8 cellular contexts compared by ENCODE assay signal in the genomic region with DNA sequence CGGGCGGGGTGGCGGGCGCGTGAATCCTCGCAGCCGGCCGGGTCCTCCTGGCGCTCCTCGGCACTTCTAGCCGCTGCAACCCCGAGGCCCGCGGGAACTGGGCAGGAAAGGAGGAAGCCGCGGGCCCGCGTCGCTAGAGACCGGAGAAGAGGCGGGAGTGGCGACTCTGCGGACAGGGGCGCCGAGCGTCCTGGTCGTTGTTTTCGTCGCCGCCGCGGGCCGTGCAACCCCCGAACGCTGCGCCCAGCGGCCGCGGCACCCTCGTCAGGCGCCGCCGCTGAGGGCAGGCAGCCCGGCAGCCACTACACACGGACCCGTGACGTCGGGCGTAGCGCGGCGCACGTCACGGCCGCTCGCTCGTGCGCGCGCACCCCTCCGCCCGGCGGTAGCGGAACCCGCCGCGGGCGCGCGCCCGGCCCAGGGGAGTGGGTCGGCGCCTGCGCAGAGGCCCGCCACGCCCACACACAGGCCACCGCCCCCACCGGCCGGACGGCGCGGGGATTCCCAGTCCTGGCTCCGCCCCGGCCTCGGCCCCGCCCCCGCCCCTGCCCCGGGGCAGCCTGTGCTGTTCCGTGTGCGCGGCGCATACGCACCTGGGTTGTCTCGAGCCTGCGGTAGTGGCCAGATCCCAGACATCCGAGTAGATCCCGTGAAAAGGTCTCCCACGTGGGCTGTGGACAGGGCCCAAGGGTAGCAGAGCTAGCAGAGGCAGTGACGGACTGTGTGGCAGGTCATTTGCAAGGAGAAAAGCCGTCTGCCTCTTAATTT. TPM values are rescaled to one million over a fixed set of nuclear protein-coding genes. Genes with fewer than 3 reads are reported as not detected.
DNase-seq lines count a peak whose midpoint lies in the region; ATAC-seq and TF ChIP-seq lines count a peak whose summit lies in the region.

A gene with protein sequence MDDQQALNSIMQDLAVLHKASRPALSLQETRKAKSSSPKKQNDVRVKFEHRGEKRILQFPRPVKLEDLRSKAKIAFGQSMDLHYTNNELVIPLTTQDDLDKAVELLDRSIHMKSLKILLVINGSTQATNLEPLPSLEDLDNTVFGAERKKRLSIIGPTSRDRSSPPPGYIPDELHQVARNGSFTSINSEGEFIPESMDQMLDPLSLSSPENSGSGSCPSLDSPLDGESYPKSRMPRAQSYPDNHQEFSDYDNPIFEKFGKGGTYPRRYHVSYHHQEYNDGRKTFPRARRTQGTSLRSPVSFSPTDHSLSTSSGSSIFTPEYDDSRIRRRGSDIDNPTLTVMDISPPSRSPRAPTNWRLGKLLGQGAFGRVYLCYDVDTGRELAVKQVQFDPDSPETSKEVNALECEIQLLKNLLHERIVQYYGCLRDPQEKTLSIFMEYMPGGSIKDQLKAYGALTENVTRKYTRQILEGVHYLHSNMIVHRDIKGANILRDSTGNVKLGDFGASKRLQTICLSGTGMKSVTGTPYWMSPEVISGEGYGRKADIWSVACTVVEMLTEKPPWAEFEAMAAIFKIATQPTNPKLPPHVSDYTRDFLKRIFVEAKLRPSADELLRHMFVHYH (minus strand): TSS at position 321 of the 768 bp plus-strand sequence. CDS start 44,846 bp downstream, outside the sequence.

- 0 out of 2 replicates have a peak, but pooled peaks cover 4% of the 10 kb centered on the region for H4K20me1 ChIP-seq in MM.1S (ENCODE audit: insufficient read depth, low read length)

- H3K9ac ChIP-seq in MM.1S (ENCODE audit: low read length), result peak within 1 kb of the TSS; percentile 99

- H3K79me2 ChIP-seq in MM.1S (ENCODE audit: low read length), result peaks cover 41% of the 10 kb centered on the region

- peak within 1 kb of the TSS; percentile 99 for H3K27ac ChIP-seq in MM.1S (ENCODE audit: low read length)
- H3K27ac ChIP-seq in SJSA1, result peak within 1 kb of the TSS; percentile 98
- peak within 1 kb of the TSS; percentile 99 for H3K27ac ChIP-seq in foreskin keratinocyte

- DNase-seq in G401 (ENCODE audit: low spot score) (peak; percentile 89), HAP-1 (ENCODE audit: low spot score in 2 of 2) (peak; percentile 86 to 95), MM.1S (peak; percentile 93), SJSA1 (ENCODE audit: low read depth in 1 of 2, low spot score in 2 of 2) (peak; percentile 91 to 94), foreskin keratinocyte (peak; percentile 60 to 79), stromal cell of bone marrow (ENCODE audit: low read depth) (peak; percentile 79)
- peak; percentile 84 to 99 (median 92) for DNase-seq in activated naive CD4-positive, alpha-beta T cell (lab: John Stamatoyannopoulos, UW)

- peaks cover 28% of the 10 kb centered on the region for H3F3A ChIP-seq in MM.1S (ENCODE audit: insufficient read depth, low read length)

- peak; percentile 82 for ATAC-seq in foreskin keratinocyte

- H3K4me3 ChIP-seq in HAP-1, result peak within 1 kb of the TSS; percentile 85
- peak within 1 kb of the TSS; percentile 88 for H3K4me3 ChIP-seq in MM.1S (ENCODE audit: low read length)
- peak within 1 kb of the TSS; percentile 99 for H3K4me3 ChIP-seq in SJSA1
- peak within 1 kb of the TSS; percentile 59 for H3K4me3 ChIP-seq in neuron (ENCODE audit: low read length)

- H2AFZ ChIP-seq in MM.1S (ENCODE audit: low read length), result peak within 1 kb of the TSS; percentile 56
- H2AFZ ChIP-seq in neuron (ENCODE audit: low read depth, low read length), result peak within 1 kb of the TSS; percentile 94

- peak within 1 kb of the TSS; percentile 82 for H3K4me2 ChIP-seq in MM.1S (ENCODE audit: low read depth, low read length)

- no peak for TF ChIP-seq CTCF in MM.1S (IDR thresholded peaks at IDR 0.05; ENCODE audit: low read length)
- TF ChIP-seq CTCF in foreskin keratinocyte (conservative IDR thresholded peaks at IDR 0.05), result no peak

- no peaks in the 10 kb centered on the region for H3K36me3 ChIP-seq in HAP-1 (replicated peaks)
- H3K36me3 ChIP-seq in MM.1S (replicated peaks; ENCODE audit: insufficient read depth, low read length), result no peaks in the 10 kb centered on the region
- peaks cover 9% of the 10 kb centered on the region for H3K36me3 ChIP-seq in SJSA1
- no peaks in the 10 kb centered on the region for H3K36me3 ChIP-seq in neuron (ENCODE audit: insufficient read depth, low read length)

- no peaks in the 10 kb centered on the region for H3K9me2 ChIP-seq in MM.1S (replicated peaks; ENCODE audit: insufficient read depth, low read length)

- H3K27me3 ChIP-seq in HAP-1 (ENCODE audit: low read depth) (no peaks in the 10 kb centered on the region), MM.1S (replicated peaks; ENCODE audit: insufficient read depth, low read length) (no peaks in the 10 kb centered on the region), SJSA1 (replicated peaks) (no peaks in the 10 kb centered on the region), foreskin keratinocyte (no peaks in the 10 kb centered on the region), neuron (ENCODE audit: insufficient read depth, low read length) (no peaks in the 10 kb centered on the region)

- H3K9me3 ChIP-seq in HAP-1 (no peaks in the 10 kb centered on the region), MM.1S (replicated peaks; ENCODE audit: insufficient read depth, low read length) (no peaks in the 10 kb centered on the region), SJSA1 (replicated peaks) (peaks cover 2% of the 10 kb centered on the region; the same call in 1 of the 2 replicates), neuron (ENCODE audit: low read length) (no peaks in the 10 kb centered on the region)

- in situ Hi-C loops in G401 (cut with HindIII; ENCODE audit: low sequenced_read_pairs), result no loop called here
- in situ Hi-C loops in HAP-1 (cut with MboI; ENCODE audit: low sequenced_read_pairs), result no loop called here

- H3K4me1 ChIP-seq in HAP-1, result peaks cover 11% of the 10 kb centered on the region
- H3K4me1 ChIP-seq in MM.1S (ENCODE audit: low read length), result peaks cover 29% of the 10 kb centered on the region
- H3K4me1 ChIP-seq in SJSA1 (replicated peaks), result peaks cover 28% of the 10 kb centered on the region
- H3K4me1 ChIP-seq in foreskin keratinocyte, result peaks cover 26% of the 10 kb centered on the region
- H3K4me1 ChIP-seq in neuron (ENCODE audit: insufficient read depth, low read length), result peaks cover 20% of the 10 kb centered on the region

RNA-seq across cellular contexts. Expression of the gene that starts here (rescaled TPM):
- total RNA-seq in G401 (2014; rRNA removed; shearing (Covaris generic)), result 13.8 and 14.2 TPM in 2 replicates
- total RNA-seq in SJSA1 (2014; rRNA removed; shearing (Covaris generic)), result 28.8 and 41.7 TPM in 2 replicates
- total RNA-seq in foreskin keratinocyte, result 27.4 and 30.4 TPM in 2 replicates
- 2.0 and 2.3 TPM in 2 replicates for polyA plus RNA-seq in foreskin keratinocyte

Comparison
In these comparisons a context has a peak if more than half of its experiments do, and no peak if none do; other contexts are left out.
1. Peak in every context shown above with its lines: DNase-seq, ATAC-seq, H3K4me3 ChIP-seq and H3K27ac ChIP-seq.